ENCODE assay signal across 12 cellular contexts in genomic region chr5:59793000-59793399, GRCh38.
DNase-seq lines count a peak whose midpoint lies in the region; ATAC-seq and TF ChIP-seq lines count a peak whose summit lies in the region.
"Had no signal": no experiment of that assay in that cellular context is flagged by ENCODE, and none has a peak within 500 bp of the region (broad histone marks: within the 10 kb centered on the region; RNA-seq: fewer than 3 reads in every experiment).

No MANE protein-coding gene starts in this region.

- no peaks in the 10 kb centered on the region for H3K27me3 ChIP-seq in SJSA1 (replicated peaks)

- H3K4me3 ChIP-seq in SJSA1 (no peak overlapping the region), fibroblast of the aortic adventitia (ENCODE audit: low read depth, low read length) (no peak overlapping the region)

- no peak for ATAC-seq in T-helper 17 cell
- ATAC-seq: activated T-cell treated with anti-CD3 and anti-CD28 coated beads, Interleukin-2, amount 50 U/mL, for 72 hours; left lobe of liver had no signal

- H3K9me3 ChIP-seq in SJSA1 (replicated peaks) (no peaks in the 10 kb centered on the region), T-helper 17 cell (ENCODE audit: control insufficient read depth, low read length, poor library complexity, severe bottlenecking) (no peaks in the 10 kb centered on the region)

- no peak for TF ChIP-seq CTCF in fibroblast of the aortic adventitia (IDR thresholded peaks at IDR 0.05; ENCODE audit: insufficient read depth, low read length)

- H3K36me3 Mint-ChIP-seq in T-helper 17 cell (ENCODE audit: low read depth) = no peaks in the 10 kb centered on the region

- DNase-seq in ELR (ENCODE audit: low read depth) (peak; percentile 96), SJSA1 (ENCODE audit: low read depth in 1 of 2, low spot score in 2 of 2) (peak; percentile 52 to 67), fibroblast of the aortic adventitia (ENCODE audit: low read depth) (peak; percentile 89), renal cortical epithelial cell (ENCODE audit: low read depth) (peak; percentile 96), NCI-H2171 (lab: John Stamatoyannopoulos, UW) (no peak), COLO668 (lab: John Stamatoyannopoulos, UW; ENCODE audit: unreplicated experiment) (no peak), T-helper 17 cell (no peak)
- DNase-seq in activated CD4-positive, alpha-beta T cell treated with anti-CD3 and anti-CD28 coated beads for 1 hour = no peak
- DNase-seq: activated T-cell treated with anti-CD3 and anti-CD28 coated beads, Interleukin-2, amount 50 U/mL, for 72 hours; effector CD4-positive, alpha-beta T cell; stimulated activated CD4-positive, alpha-beta T cell treated with anti-CD3 and anti-CD28 coated beads, Interleukin-15, amount 100 ng/mL, for 24 hours had no signal

- peaks cover 31% of the 10 kb centered on the region for H3K4me1 ChIP-seq in SJSA1 (replicated peaks)

- peak overlapping the region; percentile 3; the same call in 1 of the 2 replicates for H3K27ac ChIP-seq in SJSA1

- peaks cover 51% of the 10 kb centered on the region for H3K27me3 Mint-ChIP-seq in T-helper 17 cell

- H3K4me3 Mint-ChIP-seq in T-helper 17 cell = no peak overlapping the region
- H3K4me3 Mint-ChIP-seq: activated T-cell treated with anti-CD3 and anti-CD28 coated beads, Interleukin-2, amount 50 U/mL, for 72 hours had no signal

- H3K27ac Mint-ChIP-seq in T-helper 17 cell = no peak overlapping the region

- no peaks in the 10 kb centered on the region for H3K36me3 ChIP-seq in SJSA1

- peaks cover 16% of the 10 kb centered on the region for H3K4me1 Mint-ChIP-seq in T-helper 17 cell

Comparison
In these comparisons a context has a peak if more than half of its experiments do, and no peak if none do; other contexts are left out.
1. DNase-seq: peak in ELR (single experiment), SJSA1 (2 of 2), fibroblast of the aortic adventitia (single experiment) and renal cortical epithelial cell (single experiment); none in activated CD4-positive, alpha-beta T cell treated with anti-CD3 and anti-CD28 coated beads for 1 hour (single experiment), NCI-H2171 (single experiment), COLO668 (single experiment) and T-helper 17 cell (0 of 3).